ENCODE assay signal across 1 cellular context in genomic region chr16:643050-643368, GRCh38.
TF ChIP-seq lines count a peak whose summit lies in the region.

No MANE protein-coding gene starts in this region.

TF ChIP-seq in GM12878, 131 proteins besides CTCF, POLR2A, EP300 and RAD21:
- TF ChIP-seq ZNF592 (IDR thresholded peaks at IDR 0.05), result no peak
- TF ChIP-seq NR2C1 (IDR thresholded peaks at IDR 0.05), result no peak
- TF ChIP-seq CREM (IDR thresholded peaks at IDR 0.05; ENCODE audit: low read depth), result no peak
- no peak for TF ChIP-seq SIX5 (IDR thresholded peaks at IDR 0.05; ENCODE audit: low read depth, low read length, severe bottlenecking)
- TF ChIP-seq ZNF207 (IDR thresholded peaks at IDR 0.05; ENCODE audit: borderline replicate concordance), result no peak
- no peak for TF ChIP-seq RAD51 (IDR thresholded peaks at IDR 0.05)
- no peak for TF ChIP-seq CHD2 (IDR thresholded peaks at IDR 0.05; ENCODE audit: borderline replicate concordance, low read depth, low read length)
- TF ChIP-seq, protein P1, sequence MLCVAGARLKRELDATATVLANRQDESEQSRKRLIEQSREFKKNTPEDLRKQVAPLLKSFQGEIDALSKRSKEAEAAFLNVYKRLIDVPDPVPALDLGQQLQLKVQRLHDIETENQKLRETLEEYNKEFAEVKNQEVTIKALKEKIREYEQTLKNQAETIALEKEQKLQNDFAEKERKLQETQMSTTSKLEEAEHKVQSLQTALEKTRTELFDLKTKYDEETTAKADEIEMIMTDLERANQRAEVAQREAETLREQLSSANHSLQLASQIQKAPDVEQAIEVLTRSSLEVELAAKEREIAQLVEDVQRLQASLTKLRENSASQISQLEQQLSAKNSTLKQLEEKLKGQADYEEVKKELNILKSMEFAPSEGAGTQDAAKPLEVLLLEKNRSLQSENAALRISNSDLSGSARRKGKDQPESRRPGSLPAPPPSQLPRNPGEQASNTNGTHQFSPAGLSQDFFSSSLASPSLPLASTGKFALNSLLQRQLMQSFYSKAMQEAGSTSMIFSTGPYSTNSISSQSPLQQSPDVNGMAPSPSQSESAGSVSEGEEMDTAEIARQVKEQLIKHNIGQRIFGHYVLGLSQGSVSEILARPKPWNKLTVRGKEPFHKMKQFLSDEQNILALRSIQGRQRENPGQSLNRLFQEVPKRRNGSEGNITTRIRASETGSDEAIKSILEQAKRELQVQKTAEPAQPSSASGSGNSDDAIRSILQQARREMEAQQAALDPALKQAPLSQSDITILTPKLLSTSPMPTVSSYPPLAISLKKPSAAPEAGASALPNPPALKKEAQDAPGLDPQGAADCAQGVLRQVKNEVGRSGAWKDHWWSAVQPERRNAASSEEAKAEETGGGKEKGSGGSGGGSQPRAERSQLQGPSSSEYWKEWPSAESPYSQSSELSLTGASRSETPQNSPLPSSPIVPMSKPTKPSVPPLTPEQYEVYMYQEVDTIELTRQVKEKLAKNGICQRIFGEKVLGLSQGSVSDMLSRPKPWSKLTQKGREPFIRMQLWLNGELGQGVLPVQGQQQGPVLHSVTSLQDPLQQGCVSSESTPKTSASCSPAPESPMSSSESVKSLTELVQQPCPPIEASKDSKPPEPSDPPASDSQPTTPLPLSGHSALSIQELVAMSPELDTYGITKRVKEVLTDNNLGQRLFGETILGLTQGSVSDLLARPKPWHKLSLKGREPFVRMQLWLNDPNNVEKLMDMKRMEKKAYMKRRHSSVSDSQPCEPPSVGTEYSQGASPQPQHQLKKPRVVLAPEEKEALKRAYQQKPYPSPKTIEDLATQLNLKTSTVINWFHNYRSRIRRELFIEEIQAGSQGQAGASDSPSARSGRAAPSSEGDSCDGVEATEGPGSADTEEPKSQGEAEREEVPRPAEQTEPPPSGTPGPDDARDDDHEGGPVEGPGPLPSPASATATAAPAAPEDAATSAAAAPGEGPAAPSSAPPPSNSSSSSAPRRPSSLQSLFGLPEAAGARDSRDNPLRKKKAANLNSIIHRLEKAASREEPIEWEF (IDR thresholded peaks at IDR 0.05; ENCODE audit: insufficient replicate concordance, low read depth, low read length), result no peak
- TF ChIP-seq PAX8 (IDR thresholded peaks at IDR 0.05), result no peak
- TF ChIP-seq SUPT20H (IDR thresholded peaks at IDR 0.05; ENCODE audit: borderline replicate concordance, control insufficient read depth, low read depth, low read length), result no peak
- no peak for TF ChIP-seq STAT3 (IDR thresholded peaks at IDR 0.05; ENCODE audit: low read depth, low read length)
- no peak for TF ChIP-seq NFIC (IDR thresholded peaks at IDR 0.05; ENCODE audit: low read depth, low read length)
- TF ChIP-seq ZNF24 (IDR thresholded peaks at IDR 0.05), result no peak
- TF ChIP-seq TCF3 (IDR thresholded peaks at IDR 0.05; ENCODE audit: borderline replicate concordance, insufficient read depth, low read depth, low read length), result no peak
- no peak for TF ChIP-seq HCFC1 (IDR thresholded peaks at IDR 0.05; ENCODE audit: low read length)
- no peak for TF ChIP-seq PAX5 (IDR thresholded peaks at IDR 0.05; ENCODE audit: borderline replicate concordance, low read depth, low read length)
- TF ChIP-seq, protein P2, sequence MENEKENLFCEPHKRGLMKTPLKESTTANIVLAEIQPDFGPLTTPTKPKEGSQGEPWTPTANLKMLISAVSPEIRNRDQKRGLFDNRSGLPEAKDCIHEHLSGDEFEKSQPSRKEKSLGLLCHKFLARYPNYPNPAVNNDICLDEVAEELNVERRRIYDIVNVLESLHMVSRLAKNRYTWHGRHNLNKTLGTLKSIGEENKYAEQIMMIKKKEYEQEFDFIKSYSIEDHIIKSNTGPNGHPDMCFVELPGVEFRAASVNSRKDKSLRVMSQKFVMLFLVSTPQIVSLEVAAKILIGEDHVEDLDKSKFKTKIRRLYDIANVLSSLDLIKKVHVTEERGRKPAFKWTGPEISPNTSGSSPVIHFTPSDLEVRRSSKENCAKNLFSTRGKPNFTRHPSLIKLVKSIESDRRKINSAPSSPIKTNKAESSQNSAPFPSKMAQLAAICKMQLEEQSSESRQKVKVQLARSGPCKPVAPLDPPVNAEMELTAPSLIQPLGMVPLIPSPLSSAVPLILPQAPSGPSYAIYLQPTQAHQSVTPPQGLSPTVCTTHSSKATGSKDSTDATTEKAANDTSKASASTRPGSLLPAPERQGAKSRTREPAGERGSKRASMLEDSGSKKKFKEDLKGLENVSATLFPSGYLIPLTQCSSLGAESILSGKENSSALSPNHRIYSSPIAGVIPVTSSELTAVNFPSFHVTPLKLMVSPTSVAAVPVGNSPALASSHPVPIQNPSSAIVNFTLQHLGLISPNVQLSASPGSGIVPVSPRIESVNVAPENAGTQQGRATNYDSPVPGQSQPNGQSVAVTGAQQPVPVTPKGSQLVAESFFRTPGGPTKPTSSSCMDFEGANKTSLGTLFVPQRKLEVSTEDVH (IDR thresholded peaks at IDR 0.05; ENCODE audit: low read depth, partially characterized antibody), result no peak
- TF ChIP-seq TARDBP (IDR thresholded peaks at IDR 0.05; ENCODE audit: borderline replicate concordance), result no peak
